19 cellular contexts compared by ENCODE assay signal in genomic region chr4:176726803-176727202, GRCh38.
DNase-seq lines count a peak whose midpoint lies in the region; TF ChIP-seq lines count a peak whose summit lies in the region.
"Had no signal": no experiment of that assay in that cellular context is flagged by ENCODE, and none has a peak within 500 bp of the region (broad histone marks: within the 10 kb centered on the region; RNA-seq: fewer than 3 reads in every experiment).

No MANE protein-coding gene starts in this region.

- no peak overlapping the region for H3K27ac Mint-ChIP-seq in activated CD4-positive, alpha-beta T cell treated with anti-CD3 and anti-CD28 coated beads, Interleukin-2, amount 10 ng/mL, durations not matched to agents 24 days and 14 days
- H3K27ac Mint-ChIP-seq: GM23338; stimulated activated naive B cell treated with anti-CD40 and anti-IgM and Interleukin-4, amounts not matched to agents 10 μg/mL and 1 μg/mL and 100 μg/mL, for 72 hours; T-cell had no signal

- H3K36me3 ChIP-seq in SK-N-SH (replicated peaks in 1 of 2; ENCODE audit: control insufficient read depth in 1 of 2, insufficient read depth in 2 of 2, low read length in 1 of 2) (peaks cover 2 to 91% of the 10 kb centered on the region in 2 experiments), fibroblast of lung (ENCODE audit: control insufficient read depth, insufficient read depth, low read length) (peaks cover 3% of the 10 kb centered on the region), osteoblast (ENCODE audit: insufficient read depth, low read length) (peaks cover 66% of the 10 kb centered on the region)
- H3K36me3 ChIP-seq: upper lobe of left lung had no signal

- no peaks in the 10 kb centered on the region for H3K4me1 Mint-ChIP-seq in activated CD4-positive, alpha-beta T cell treated with anti-CD3 and anti-CD28 coated beads, Interleukin-2, amount 10 ng/mL, durations not matched to agents 24 days and 14 days
- H3K4me1 Mint-ChIP-seq: GM23338; stimulated activated naive B cell treated with anti-CD40 and anti-IgM and Interleukin-4, amounts not matched to agents 10 μg/mL and 1 μg/mL and 100 μg/mL, for 72 hours; T-cell had no signal

- H3K4me3 Mint-ChIP-seq in activated CD4-positive, alpha-beta T cell treated with anti-CD3 and anti-CD28 coated beads, Interleukin-2, amount 10 ng/mL, durations not matched to agents 24 days and 14 days = no peak overlapping the region
- H3K4me3 Mint-ChIP-seq: GM23338; stimulated activated naive B cell treated with anti-CD40 and anti-IgM and Interleukin-4, amounts not matched to agents 10 μg/mL and 1 μg/mL and 100 μg/mL, for 72 hours; T-cell had no signal

- CTCF ChIA-PET in SK-N-SH (lab: Yijun Ruan, JAX) = no interaction called here

- H3K4me1 ChIP-seq in SK-N-SH (ENCODE audit: control insufficient read depth in 1 of 2, insufficient read depth in 2 of 2, low read depth in 1 of 2, low read length in 1 of 2) (peaks cover 2 to 14% of the 10 kb centered on the region in 2 experiments; a peak in 3 of 4 replicates), fibroblast of lung (ENCODE audit: control insufficient read depth, extremely low read depth, insufficient read depth, low read length) (peaks cover 4% of the 10 kb centered on the region), osteoblast (ENCODE audit: insufficient read depth, low read length) (peaks cover 37% of the 10 kb centered on the region)

- H3K4me2 ChIP-seq in SK-N-SH (peak overlapping the region; percentile 34), fibroblast of lung (ENCODE audit: extremely low read depth, insufficient read depth, low read length) (peak overlapping the region; percentile 72), osteoblast (ENCODE audit: insufficient read depth, low read length) (peak overlapping the region; percentile 1)
- H3K4me2 ChIP-seq: GM23338 had no signal

- H3K27ac ChIP-seq in SK-N-SH (ENCODE audit: low read depth in 2 of 2, low read length in 1 of 2) = peak overlapping the region; percentile 57 to 64; a peak in 3 of 4 replicates
- peak overlapping the region; percentile 46 for H3K27ac ChIP-seq in fibroblast of lung (ENCODE audit: insufficient read depth, low read length)
- peak overlapping the region; percentile 69 for H3K27ac ChIP-seq in osteoblast (ENCODE audit: low read depth, low read length)
- H3K27ac ChIP-seq: epithelial cell of prostate, VCaP had no signal

- no peaks in the 10 kb centered on the region for H3K27me3 Mint-ChIP-seq in activated CD4-positive, alpha-beta T cell treated with anti-CD3 and anti-CD28 coated beads, Interleukin-2, amount 10 ng/mL, durations not matched to agents 24 days and 14 days
- H3K27me3 Mint-ChIP-seq: stimulated activated naive B cell treated with anti-CD40 and anti-IgM and Interleukin-4, amounts not matched to agents 10 μg/mL and 1 μg/mL and 100 μg/mL, for 72 hours; T-cell had no signal

- no peaks in the 10 kb centered on the region for H3K27me3 ChIP-seq in SK-N-SH (ENCODE audit: insufficient read depth)
- H3K27me3 ChIP-seq in fibroblast of lung (ENCODE audit: control insufficient read depth, insufficient read depth, low read length) = no peaks in the 10 kb centered on the region
- no peaks in the 10 kb centered on the region for H3K27me3 ChIP-seq in osteoblast (ENCODE audit: insufficient read depth, low read length)
- H3K27me3 ChIP-seq: upper lobe of left lung had no signal

- H3K9me3 Mint-ChIP-seq in activated CD4-positive, alpha-beta T cell treated with anti-CD3 and anti-CD28 coated beads, Interleukin-2, amount 10 ng/mL, durations not matched to agents 24 days and 14 days = no peaks in the 10 kb centered on the region
- H3K9me3 Mint-ChIP-seq: GM23338; stimulated activated naive B cell treated with anti-CD40 and anti-IgM and Interleukin-4, amounts not matched to agents 10 μg/mL and 1 μg/mL and 100 μg/mL, for 72 hours; T-cell had no signal

- H3K4me3 ChIP-seq in SK-N-SH (ENCODE audit: low read depth in 2 of 2, low read length in 1 of 2) (no peak overlapping the region), fibroblast of lung (replicated peaks in 1 of 4; ENCODE audit: control extremely low read depth in 1 of 4, insufficient read depth in 1 of 4, low read depth in 3 of 4, low read length in 4 of 4) (peak overlapping the region in 1 of 4 experiments; percentile 1), osteoblast (ENCODE audit: insufficient read depth, low read length) (no peak overlapping the region)
- H3K4me3 ChIP-seq: GM23338, upper lobe of left lung had no signal

- no peak for TF ChIP-seq CTCF in SK-N-SH (IDR thresholded peaks at IDR 0.05)
- TF ChIP-seq CTCF in fibroblast of lung (conservative IDR thresholded peaks at IDR 0.05 in 1 of 2, IDR thresholded peaks at IDR 0.05 in 1 of 2; ENCODE audit: low read depth in 1 of 2, low read length in 2 of 2) = no peak
- TF ChIP-seq CTCF in osteoblast (IDR thresholded peaks at IDR 0.05; ENCODE audit: extremely low read depth, low read depth, low read length) = no peak

- POLR2A ChIA-PET in SK-N-SH (lab: Yijun Ruan, JAX) = no interaction called here

- no peaks in the 10 kb centered on the region for H3K36me3 Mint-ChIP-seq in activated CD4-positive, alpha-beta T cell treated with anti-CD3 and anti-CD28 coated beads, Interleukin-2, amount 10 ng/mL, durations not matched to agents 24 days and 14 days (ENCODE audit: low read depth)
- H3K36me3 Mint-ChIP-seq: stimulated activated naive B cell treated with anti-CD40 and anti-IgM and Interleukin-4, amounts not matched to agents 10 μg/mL and 1 μg/mL and 100 μg/mL, for 72 hours; T-cell had no signal

- 60% methylated on average over 8 of the region's 8 CpGs for WGBS in SK-N-SH (ENCODE audit: low lambda C conversion rate)

- DNase-seq in AG08396 (ENCODE audit: low spot score) = peak; percentile 55
- DNase-seq in SK-N-SH = no peak
- DNase-seq in fibroblast of lung (ENCODE audit: low read depth in 2 of 2) = peak; percentile 45 to 99
- peak; percentile 42 for DNase-seq in osteoblast (ENCODE audit: insufficient read length, low spot score, missing footprints)
- no peak for DNase-seq in GM19238 (ENCODE audit: insufficient read length, low spot score)
- no peak for DNase-seq in activated CD4-positive, alpha-beta T cell treated with anti-CD3 and anti-CD28 coated beads, Interleukin-2, amount 50 U/mL, for 48 hours
- DNase-seq in activated CD4-positive, alpha-beta T cell treated with anti-CD3 and anti-CD28 coated beads, Interleukin-2, amount 10 ng/mL, durations not matched to agents 24 days and 14 days = no peak
- DNase-seq in islet precursor cell = no peak
- DNase-seq: hypothalamus; KG1; NCI-H1105 treated with DMSO at 0.1 percent for 48 hours; NCI-H2171 treated with DMSO at 0.1 percent for 48 hours; RPMI8226; stimulated activated naive B cell treated with anti-CD40 and anti-IgM and Interleukin-4, amounts not matched to agents 10 μg/mL and 1 μg/mL and 100 μg/mL, for 72 hours; T-cell; upper lobe of left lung had no signal

- H2AFZ ChIP-seq in SK-N-SH (ENCODE audit: low read depth) (no peak overlapping the region), fibroblast of lung (ENCODE audit: low read length) (no peak overlapping the region), osteoblast (ENCODE audit: low read length) (no peak overlapping the region)
- H2AFZ ChIP-seq: GM23338 had no signal

- H3F3A ChIP-seq in SK-N-SH (replicated peaks; ENCODE audit: insufficient read depth) = peaks cover 42% of the 10 kb centered on the region

- TF ChIP-seq RAD21 in SK-N-SH (IDR thresholded peaks at IDR 0.05; ENCODE audit: low read length) = no peak

- H3K79me2 ChIP-seq in SK-N-SH (ENCODE audit: insufficient read depth) = peaks cover 98% of the 10 kb centered on the region
- H3K79me2 ChIP-seq in fibroblast of lung (ENCODE audit: control insufficient read depth, insufficient read depth, low read length) = peaks cover 64% of the 10 kb centered on the region
- peaks cover 89% of the 10 kb centered on the region for H3K79me2 ChIP-seq in osteoblast (ENCODE audit: insufficient read depth, low read length)

- TF ChIP-seq EP300 in SK-N-SH (IDR thresholded peaks at IDR 0.05; ENCODE audit: borderline replicate concordance in 1 of 2, low read depth in 1 of 2, low read length in 1 of 2) = no peak

- H3K9ac ChIP-seq in SK-N-SH = no peak overlapping the region
- no peak overlapping the region for H3K9ac ChIP-seq in fibroblast of lung (ENCODE audit: insufficient read depth, low read length)

- intact Hi-C loops in activated CD4-positive, alpha-beta T cell treated with anti-CD3 and anti-CD28 coated beads, Interleukin-2, amount 10 ng/mL, durations not matched to agents 24 days and 14 days (cut with micrococcal nuclease) = no loop called here

- H4K20me1 ChIP-seq in SK-N-SH (ENCODE audit: insufficient read depth) (peaks cover 75% of the 10 kb centered on the region), fibroblast of lung (ENCODE audit: control insufficient read depth, extremely low read depth, insufficient read depth, low read length) (no peaks in the 10 kb centered on the region), osteoblast (ENCODE audit: insufficient read depth, low read length) (peaks cover 46% of the 10 kb centered on the region)

- no peaks in the 10 kb centered on the region for H3K9me3 ChIP-seq in SK-N-SH
- no peaks in the 10 kb centered on the region for H3K9me3 ChIP-seq in fibroblast of lung (ENCODE audit: control insufficient read depth, insufficient read depth, low read depth, low read length)
- no peaks in the 10 kb centered on the region for H3K9me3 ChIP-seq in osteoblast (ENCODE audit: low read depth, low read length)
- H3K9me3 ChIP-seq: upper lobe of left lung had no signal

- no peaks in the 10 kb centered on the region for H3K9me2 ChIP-seq in SK-N-SH

TF ChIP-seq in SK-N-SH, 30 proteins besides CTCF, POLR2A, EP300 and RAD21:
- no peak for TF ChIP-seq POLR2AphosphoS5 (IDR thresholded peaks at IDR 0.05; ENCODE audit: low read depth, low read length)
- no peak for TF ChIP-seq PBX3 (IDR thresholded peaks at IDR 0.05)

Comparison
In these comparisons a context has a peak if more than half of its experiments do, and no peak if none do; other contexts are left out.
1. DNase-seq: peak in AG08396 (single experiment), fibroblast of lung (2 of 2) and osteoblast (single experiment); none in SK-N-SH (single experiment), GM19238 (single experiment), activated CD4-positive, alpha-beta T cell treated with anti-CD3 and anti-CD28 coated beads, Interleukin-2, amount 50 U/mL, for 48 hours (0 of 2), activated CD4-positive, alpha-beta T cell treated with anti-CD3 and anti-CD28 coated beads, Interleukin-2, amount 10 ng/mL, durations not matched to agents 24 days and 14 days (single experiment) and islet precursor cell (single experiment).
2. H3K4me2 ChIP-seq: peak in every context shown above with its lines; median percentile 72 in fibroblast of lung; 34 in SK-N-SH; 1 in osteoblast.
3. Peak in every context shown above with its lines, with median percentiles within 50 percentile points of each other: H3K27ac ChIP-seq.